ENCODE assay signal across 1 cellular context in the genomic region with DNA sequence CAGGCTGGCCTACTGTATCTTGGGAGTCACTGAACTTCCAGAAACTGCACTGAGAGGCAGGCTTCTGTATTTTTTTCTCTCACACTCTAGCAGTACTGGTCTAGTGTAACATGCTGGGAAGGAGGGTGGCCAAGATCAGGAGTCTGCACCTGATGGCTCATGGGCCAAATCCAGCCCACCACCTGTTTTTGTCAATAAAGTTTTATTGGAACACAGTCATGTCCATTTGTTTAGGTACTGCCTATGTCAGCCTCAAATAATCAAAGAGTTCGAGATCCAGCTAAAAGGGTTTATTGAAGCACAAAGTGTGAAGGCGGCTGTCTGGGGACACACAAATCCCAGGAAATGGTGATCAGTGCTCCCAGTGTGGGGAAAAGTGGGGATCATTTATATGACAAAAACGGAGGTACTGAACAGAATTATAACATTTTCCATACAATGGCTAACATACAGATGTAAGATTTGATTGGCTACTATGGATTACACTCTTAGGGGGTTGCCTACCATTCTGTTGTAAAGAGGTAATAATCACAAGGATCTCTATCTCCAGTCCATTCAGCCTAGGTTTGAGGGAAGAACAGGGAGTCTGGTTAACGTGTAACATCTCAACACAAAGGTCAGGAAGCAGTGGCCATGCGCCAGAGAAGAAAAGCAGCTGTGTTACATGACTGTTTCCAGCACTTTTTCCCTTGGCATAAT.
A peak's percentile ranks its signal among the peaks of the same experiment; 100 is the strongest.
TF ChIP-seq lines count a peak whose summit lies in the region.

No MANE protein-coding gene starts in this region.

TF ChIP-seq in HepG2, 621 proteins besides CTCF, POLR2A, EP300 and RAD21 (continued from another document):
- no peak for TF ChIP-seq E2F2 (CRISPR knock-in tag; IDR thresholded peaks at IDR 0.05; ENCODE audit: borderline replicate concordance)
- TF ChIP-seq TMF1 (CRISPR knock-in tag; IDR thresholded peaks at IDR 0.05; ENCODE audit: low read depth), result no peak
- no peak for TF ChIP-seq ZNF30 (CRISPR knock-in tag; IDR thresholded peaks at IDR 0.05)
- TF ChIP-seq JARID2 (CRISPR knock-in tag; IDR thresholded peaks at IDR 0.05; ENCODE audit: insufficient replicate concordance), result no peak
- TF ChIP-seq, protein P1, sequence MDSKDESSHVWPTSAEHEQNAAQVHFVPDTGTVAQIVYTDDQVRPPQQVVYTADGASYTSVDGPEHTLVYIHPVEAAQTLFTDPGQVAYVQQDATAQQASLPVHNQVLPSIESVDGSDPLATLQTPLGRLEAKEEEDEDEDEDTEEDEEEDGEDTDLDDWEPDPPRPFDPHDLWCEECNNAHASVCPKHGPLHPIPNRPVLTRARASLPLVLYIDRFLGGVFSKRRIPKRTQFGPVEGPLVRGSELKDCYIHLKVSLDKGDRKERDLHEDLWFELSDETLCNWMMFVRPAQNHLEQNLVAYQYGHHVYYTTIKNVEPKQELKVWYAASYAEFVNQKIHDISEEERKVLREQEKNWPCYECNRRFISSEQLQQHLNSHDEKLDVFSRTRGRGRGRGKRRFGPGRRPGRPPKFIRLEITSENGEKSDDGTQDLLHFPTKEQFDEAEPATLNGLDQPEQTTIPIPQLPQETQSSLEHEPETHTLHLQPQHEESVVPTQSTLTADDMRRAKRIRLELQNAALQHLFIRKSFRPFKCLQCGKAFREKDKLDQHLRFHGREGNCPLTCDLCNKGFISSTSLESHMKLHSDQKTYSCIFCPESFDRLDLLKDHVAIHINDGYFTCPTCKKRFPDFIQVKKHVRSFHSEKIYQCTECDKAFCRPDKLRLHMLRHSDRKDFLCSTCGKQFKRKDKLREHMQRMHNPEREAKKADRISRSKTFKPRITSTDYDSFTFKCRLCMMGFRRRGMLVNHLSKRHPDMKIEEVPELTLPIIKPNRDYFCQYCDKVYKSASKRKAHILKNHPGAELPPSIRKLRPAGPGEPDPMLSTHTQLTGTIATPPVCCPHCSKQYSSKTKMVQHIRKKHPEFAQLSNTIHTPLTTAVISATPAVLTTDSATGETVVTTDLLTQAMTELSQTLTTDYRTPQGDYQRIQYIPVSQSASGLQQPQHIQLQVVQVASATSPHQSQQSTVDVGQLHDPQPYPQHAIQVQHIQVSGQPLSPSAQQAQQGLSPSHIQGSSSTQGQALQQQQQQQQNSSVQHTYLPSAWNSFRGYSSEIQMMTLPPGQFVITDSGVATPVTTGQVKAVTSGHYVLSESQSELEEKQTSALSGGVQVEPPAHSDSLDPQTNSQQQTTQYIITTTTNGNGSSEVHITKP (CRISPR knock-in tag; IDR thresholded peaks at IDR 0.05; ENCODE audit: low read depth), result no peak; the same call in 1 of the 2 replicates
- no peak for TF ChIP-seq LBX2 (CRISPR knock-in tag; IDR thresholded peaks at IDR 0.05; ENCODE audit: borderline replicate concordance)
- TF ChIP-seq ZNF660 (CRISPR knock-in tag; IDR thresholded peaks at IDR 0.05; ENCODE audit: borderline replicate concordance, low read depth), result no peak
- TF ChIP-seq GFI1 (CRISPR knock-in tag; IDR thresholded peaks at IDR 0.05; ENCODE audit: borderline replicate concordance), result no peak
- no peak for TF ChIP-seq SP2 (CRISPR knock-in tag; IDR thresholded peaks at IDR 0.05)
- no peak for TF ChIP-seq CREB1 (IDR thresholded peaks at IDR 0.05)
- peak; percentile 19; the same call in 1 of the 2 replicates for TF ChIP-seq CREB1 (CRISPR knock-in tag; IDR thresholded peaks at IDR 0.05)
- TF ChIP-seq, protein P2, sequence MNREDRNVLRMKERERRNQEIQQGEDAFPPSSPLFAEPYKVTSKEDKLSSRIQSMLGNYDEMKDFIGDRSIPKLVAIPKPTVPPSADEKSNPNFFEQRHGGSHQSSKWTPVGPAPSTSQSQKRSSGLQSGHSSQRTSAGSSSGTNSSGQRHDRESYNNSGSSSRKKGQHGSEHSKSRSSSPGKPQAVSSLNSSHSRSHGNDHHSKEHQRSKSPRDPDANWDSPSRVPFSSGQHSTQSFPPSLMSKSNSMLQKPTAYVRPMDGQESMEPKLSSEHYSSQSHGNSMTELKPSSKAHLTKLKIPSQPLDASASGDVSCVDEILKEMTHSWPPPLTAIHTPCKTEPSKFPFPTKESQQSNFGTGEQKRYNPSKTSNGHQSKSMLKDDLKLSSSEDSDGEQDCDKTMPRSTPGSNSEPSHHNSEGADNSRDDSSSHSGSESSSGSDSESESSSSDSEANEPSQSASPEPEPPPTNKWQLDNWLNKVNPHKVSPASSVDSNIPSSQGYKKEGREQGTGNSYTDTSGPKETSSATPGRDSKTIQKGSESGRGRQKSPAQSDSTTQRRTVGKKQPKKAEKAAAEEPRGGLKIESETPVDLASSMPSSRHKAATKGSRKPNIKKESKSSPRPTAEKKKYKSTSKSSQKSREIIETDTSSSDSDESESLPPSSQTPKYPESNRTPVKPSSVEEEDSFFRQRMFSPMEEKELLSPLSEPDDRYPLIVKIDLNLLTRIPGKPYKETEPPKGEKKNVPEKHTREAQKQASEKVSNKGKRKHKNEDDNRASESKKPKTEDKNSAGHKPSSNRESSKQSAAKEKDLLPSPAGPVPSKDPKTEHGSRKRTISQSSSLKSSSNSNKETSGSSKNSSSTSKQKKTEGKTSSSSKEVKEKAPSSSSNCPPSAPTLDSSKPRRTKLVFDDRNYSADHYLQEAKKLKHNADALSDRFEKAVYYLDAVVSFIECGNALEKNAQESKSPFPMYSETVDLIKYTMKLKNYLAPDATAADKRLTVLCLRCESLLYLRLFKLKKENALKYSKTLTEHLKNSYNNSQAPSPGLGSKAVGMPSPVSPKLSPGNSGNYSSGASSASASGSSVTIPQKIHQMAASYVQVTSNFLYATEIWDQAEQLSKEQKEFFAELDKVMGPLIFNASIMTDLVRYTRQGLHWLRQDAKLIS (CRISPR knock-in tag; IDR thresholded peaks at IDR 0.05), result no peak
- TF ChIP-seq NBN (conservative IDR thresholded peaks at IDR 0.05), result no peak
- no peak for TF ChIP-seq SRF (IDR thresholded peaks at IDR 0.05; ENCODE audit: low read depth, low read length)
- peak; percentile 78 for TF ChIP-seq PPARG (CRISPR knock-in tag; conservative IDR thresholded peaks at IDR 0.05)
- TF ChIP-seq AGO2 (optimal IDR thresholded peaks at IDR 0.05; ENCODE audit: low read depth, low read length), result no peak
- TF ChIP-seq, protein P3, sequence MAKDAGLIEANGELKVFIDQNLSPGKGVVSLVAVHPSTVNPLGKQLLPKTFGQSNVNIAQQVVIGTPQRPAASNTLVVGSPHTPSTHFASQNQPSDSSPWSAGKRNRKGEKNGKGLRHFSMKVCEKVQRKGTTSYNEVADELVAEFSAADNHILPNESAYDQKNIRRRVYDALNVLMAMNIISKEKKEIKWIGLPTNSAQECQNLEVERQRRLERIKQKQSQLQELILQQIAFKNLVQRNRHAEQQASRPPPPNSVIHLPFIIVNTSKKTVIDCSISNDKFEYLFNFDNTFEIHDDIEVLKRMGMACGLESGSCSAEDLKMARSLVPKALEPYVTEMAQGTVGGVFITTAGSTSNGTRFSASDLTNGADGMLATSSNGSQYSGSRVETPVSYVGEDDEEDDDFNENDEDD (CRISPR knock-in tag; IDR thresholded peaks at IDR 0.05; ENCODE audit: borderline replicate concordance), result no peak; the same call in 1 of the 2 replicates
- TF ChIP-seq GABPB1 (CRISPR knock-in tag; IDR thresholded peaks at IDR 0.05), result peak; percentile 18; the same call in 1 of the 2 replicates
- TF ChIP-seq REST (IDR thresholded peaks at IDR 0.05; ENCODE audit: borderline replicate concordance in 1 of 2, low read depth in 1 of 2, low read length in 2 of 2), result no peak
- no peak for TF ChIP-seq ZNF770 (CRISPR knock-in tag; IDR thresholded peaks at IDR 0.05)
- no peak for TF ChIP-seq RBM39 (IDR thresholded peaks at IDR 0.05; ENCODE audit: low read depth, low read length, poor library complexity, severe bottlenecking)
- TF ChIP-seq PHB2 (IDR thresholded peaks at IDR 0.05; ENCODE audit: partially characterized antibody), result no peak
- no peak for TF ChIP-seq PRDM15 (CRISPR knock-in tag; IDR thresholded peaks at IDR 0.05)
- no peak for TF ChIP-seq CREB3 (CRISPR knock-in tag; IDR thresholded peaks at IDR 0.05)
- TF ChIP-seq ZNF7 (CRISPR knock-in tag; IDR thresholded peaks at IDR 0.05), result no peak
